In the genomic region with DNA sequence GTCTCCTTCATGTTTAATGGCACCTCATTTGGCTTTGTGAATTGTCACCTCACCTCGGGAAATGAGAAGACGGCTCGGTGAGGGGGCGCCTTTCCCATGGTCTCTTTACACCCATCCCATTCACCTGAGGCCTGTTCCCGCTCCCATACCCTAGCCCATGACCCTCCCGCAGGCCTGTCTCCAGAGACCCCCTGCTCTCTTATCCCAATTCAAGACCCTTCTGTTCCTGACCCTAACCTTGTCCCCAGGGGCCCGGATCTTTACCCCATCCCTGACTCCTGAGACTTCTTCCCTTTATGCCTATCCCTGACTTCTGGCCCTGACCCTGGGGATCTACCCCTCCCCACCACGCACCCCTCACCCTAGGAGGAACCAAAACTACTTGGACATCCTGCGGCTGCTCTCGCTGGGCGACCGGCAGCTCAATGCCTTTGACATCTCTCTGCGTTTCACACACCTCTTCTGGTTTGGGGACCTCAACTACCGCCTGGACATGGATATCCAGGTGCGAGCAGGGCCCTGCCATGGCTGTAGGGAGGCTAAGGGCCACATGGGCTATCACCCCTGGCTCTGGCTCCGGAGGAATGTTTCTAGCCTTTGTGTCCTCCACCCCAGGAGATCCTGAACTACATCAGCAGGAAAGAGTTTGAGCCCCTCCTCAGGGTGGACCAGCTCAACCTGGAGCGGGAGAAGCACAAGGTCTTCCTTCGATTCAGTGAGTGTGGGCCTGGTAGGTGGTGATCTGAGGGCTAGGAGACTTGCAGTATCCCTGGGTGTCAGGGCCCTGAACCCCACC, we compare ENCODE assay signal across 31 cellular contexts. TPM values are rescaled to one million over a fixed set of nuclear protein-coding genes. Genes with fewer than 3 reads are reported as not detected.
DNase-seq lines count a peak whose midpoint lies in the region; ATAC-seq and TF ChIP-seq lines count a peak whose summit lies in the region.
"Had no signal": no experiment of that assay in that cellular context is flagged by ENCODE, and none has a peak within 500 bp of the region (broad histone marks: within the 10 kb centered on the region; RNA-seq: fewer than 3 reads in every experiment).

No MANE protein-coding gene starts in this region.

- H3K4me2 ChIP-seq in SK-N-SH, result no peak overlapping the region

- H3F3A ChIP-seq in SK-N-SH (replicated peaks; ENCODE audit: insufficient read depth), result peaks cover 40% of the 10 kb centered on the region

- ATAC-seq in naive B cell (ENCODE audit: low read depth in 2 of 2), result no peak
- no peak for ATAC-seq in HG02642 (IDR thresholded peaks at IDR 0.05; ENCODE audit: poor library complexity, unreplicated experiment)
- ATAC-seq: activated CD8-positive, alpha-beta T cell treated with anti-CD3 and anti-CD28 coated beads for 36 hours; HepG2; lower lobe of right lung had no signal

- peaks cover 23% of the 10 kb centered on the region; the same call in 1 of the 2 replicates for H3K79me2 ChIP-seq in SK-N-SH (ENCODE audit: insufficient read depth)

- H3K4me1 ChIP-seq in SK-N-SH (ENCODE audit: control insufficient read depth in 1 of 2, insufficient read depth in 2 of 2, low read depth in 1 of 2, low read length in 1 of 2) (peaks cover 0 to 21% of the 10 kb centered on the region in 2 experiments; a peak in 2 of 4 replicates), testis (no peaks in the 10 kb centered on the region)

- H3K27ac Mint-ChIP-seq in activated CD4-positive, alpha-beta T cell treated with anti-CD3 and anti-CD28 coated beads, Interleukin-2, amount 10 ng/mL, durations not matched to agents 7 days and 5 days, result peak overlapping the region; percentile 6
- peak overlapping the region in 4 of 6 donors; percentile 12 to 76 (median 38) for H3K27ac Mint-ChIP-seq in naive B cell
- H3K27ac Mint-ChIP-seq: activated CD8-positive, alpha-beta T cell treated with anti-CD3 and anti-CD28 coated beads for 36 hours had no signal

- H2AFZ ChIP-seq in SK-N-SH (ENCODE audit: low read depth), result no peak overlapping the region

- H4K20me1 ChIP-seq in SK-N-SH (ENCODE audit: insufficient read depth), result peaks cover 30% of the 10 kb centered on the region

- H3K27me3 ChIP-seq in SK-N-SH (ENCODE audit: insufficient read depth), result no peaks in the 10 kb centered on the region
- H3K27me3 ChIP-seq in testis, result no peaks in the 10 kb centered on the region
- H3K27me3 ChIP-seq: breast epithelium, neutrophil, SJCRH30 had no signal

- no peaks in the 10 kb centered on the region for H3K9me2 ChIP-seq in SK-N-SH

- no peak overlapping the region for H3K9ac ChIP-seq in SK-N-SH

- no peak for TF ChIP-seq EP300 in SK-N-SH (IDR thresholded peaks at IDR 0.05; ENCODE audit: borderline replicate concordance in 1 of 2, low read depth in 1 of 2, low read length in 1 of 2)

- DNase-seq in activated CD4-positive, alpha-beta T cell treated with anti-CD3 and anti-CD28 coated beads, Interleukin-2, amount 10 ng/mL, durations not matched to agents 7 days and 5 days, result no peak
- no peak for DNase-seq in activated CD4-positive, alpha-beta T cell treated with anti-CD3 and anti-CD28 coated beads, Interleukin-2, amount 50 U/mL, for 4 hours
- DNase-seq in SK-N-SH, result no peak
- DNase-seq in naive B cell, result no peak
- peak; percentile 8 for DNase-seq in testis
- no peak for DNase-seq in globus pallidus (ENCODE audit: low spot score)
- no peak for DNase-seq in HUDEP-2 (lab: John Stamatoyannopoulos, UW; ENCODE audit: unreplicated experiment in 76 of 76)
- DNase-seq: activated CD8-positive, alpha-beta T cell treated with anti-CD3 and anti-CD28 coated beads for 36 hours; activated naive CD4-positive, alpha-beta T cell; activated T-cell treated with anti-CD3 and anti-CD28 coated beads, Interleukin-2, amount 50 U/mL, for 24 hours; amygdala; DMS 273 treated with DMSO at 0.1 percent for 48 hours; GOT3; lower lobe of right lung; NCI-H1092; NCI-H2029; NCI-H2227 treated with DMSO at 0.1 percent for 48 hours; NCI-H69; SJCRH30; stimulated activated CD4-positive, alpha-beta T cell treated with anti-CD3 and anti-CD28 coated beads, Interleukin-1b, Interleukin-23, amount 100 ng/mL, for 48 hours; T-helper 1 cell had no signal

- H3K4me3 ChIP-seq in SK-N-SH (ENCODE audit: low read depth in 2 of 2, low read length in 1 of 2) (no peak overlapping the region), testis (no peak overlapping the region)
- H3K4me3 ChIP-seq: breast epithelium, lower lobe of right lung, SJCRH30, skin epidermis had no signal

- TF ChIP-seq RAD21 in SK-N-SH (IDR thresholded peaks at IDR 0.05; ENCODE audit: low read length), result no peak

- H3K4me3 Mint-ChIP-seq in activated CD4-positive, alpha-beta T cell treated with anti-CD3 and anti-CD28 coated beads, Interleukin-2, amount 10 ng/mL, durations not matched to agents 7 days and 5 days, result no peak overlapping the region
- no peak overlapping the region for H3K4me3 Mint-ChIP-seq in naive B cell
- H3K4me3 Mint-ChIP-seq: activated CD8-positive, alpha-beta T cell treated with anti-CD3 and anti-CD28 coated beads for 36 hours; activated T-cell treated with anti-CD3 and anti-CD28 coated beads, Interleukin-2, amount 50 U/mL, for 24 hours; CD4-positive, alpha-beta memory T cell had no signal

- H3K9me3 ChIP-seq in SK-N-SH (no peaks in the 10 kb centered on the region), testis (no peaks in the 10 kb centered on the region)
- H3K9me3 ChIP-seq: breast epithelium, lower lobe of right lung, SJCRH30 had no signal

- TF ChIP-seq CTCF in SK-N-SH (IDR thresholded peaks at IDR 0.05) (no peak), testis (IDR thresholded peaks at IDR 0.05) (no peak)

- H3K9me3 Mint-ChIP-seq in activated CD4-positive, alpha-beta T cell treated with anti-CD3 and anti-CD28 coated beads, Interleukin-2, amount 10 ng/mL, durations not matched to agents 7 days and 5 days, result no peaks in the 10 kb centered on the region
- H3K9me3 Mint-ChIP-seq in naive B cell, result no peaks in the 10 kb centered on the region
- H3K9me3 Mint-ChIP-seq: activated CD8-positive, alpha-beta T cell treated with anti-CD3 and anti-CD28 coated beads for 36 hours; activated T-cell treated with anti-CD3 and anti-CD28 coated beads, Interleukin-2, amount 50 U/mL, for 24 hours; CD4-positive, alpha-beta memory T cell had no signal

- CTCF ChIA-PET in activated CD4-positive, alpha-beta T cell treated with anti-CD3 and anti-CD28 coated beads, Interleukin-2, amount 10 ng/mL, durations not matched to agents 7 days and 5 days (lab: Charles Lee), result interaction anchor here (0.6 to 1.9 kb wide), 2 partner anchors 199 to 202 kb away, joined by 4 read pairs; partner anchors contain the start of gene CLPB
- CTCF ChIA-PET in SK-N-SH (lab: Yijun Ruan, JAX), result interaction anchor here (1.0 to 1.3 kb wide), 3 partner anchors 182 to 207 kb away, joined by 3 to 4 read pairs (median 3); no protein-coding TSS in a partner anchor

- no peaks in the 10 kb centered on the region for H3K27me3 Mint-ChIP-seq in activated CD4-positive, alpha-beta T cell treated with anti-CD3 and anti-CD28 coated beads, Interleukin-2, amount 10 ng/mL, durations not matched to agents 7 days and 5 days
- H3K27me3 Mint-ChIP-seq in naive B cell, result no peaks in the 10 kb centered on the region
- H3K27me3 Mint-ChIP-seq: activated CD8-positive, alpha-beta T cell treated with anti-CD3 and anti-CD28 coated beads for 36 hours; activated T-cell treated with anti-CD3 and anti-CD28 coated beads, Interleukin-2, amount 50 U/mL, for 24 hours; CD4-positive, alpha-beta memory T cell had no signal

- POLR2A ChIA-PET in activated CD4-positive, alpha-beta T cell treated with anti-CD3 and anti-CD28 coated beads, Interleukin-2, amount 10 ng/mL, durations not matched to agents 7 days and 5 days (lab: Charles Lee), result no interaction called here
- POLR2A ChIA-PET in SK-N-SH (lab: Yijun Ruan, JAX), result interaction anchor here (0.7 to 2.2 kb wide), 4 partner anchors 9 to 198 kb away, joined by 3 to 9 read pairs (median 5); no protein-coding TSS in a partner anchor

- 96% methylated on average over 16 of the region's 18 CpGs for WGBS in SK-N-SH (ENCODE audit: low lambda C conversion rate)
- 94 to 95% methylated on average over 18 of the region's 18 CpGs for WGBS in testis, 2 donors

- no peak for TF ChIP-seq POLR2A in testis (IDR thresholded peaks at IDR 0.05)

- peaks cover 1% of the 10 kb centered on the region for H3K4me1 Mint-ChIP-seq in activated CD4-positive, alpha-beta T cell treated with anti-CD3 and anti-CD28 coated beads, Interleukin-2, amount 10 ng/mL, durations not matched to agents 7 days and 5 days
- peaks cover 26 to 38% (median 28%) of the 10 kb centered on the region in 3 donors for H3K4me1 Mint-ChIP-seq in naive B cell

- intact Hi-C loops in testis (cut with DNase I; ENCODE audit: low total_unique reads), result no loop called here

- H3K27ac ChIP-seq in SK-N-SH (ENCODE audit: low read depth in 2 of 2, low read length in 1 of 2) (no peak overlapping the region; a peak in 1 of 4 replicates), testis (no peak overlapping the region)
- H3K27ac ChIP-seq: 22Rv1, breast epithelium, lower lobe of right lung, neutrophil, SJCRH30 had no signal

- H3K36me3 ChIP-seq in SK-N-SH (replicated peaks in 1 of 2; ENCODE audit: control insufficient read depth in 1 of 2, insufficient read depth in 2 of 2, low read length in 1 of 2) (peaks cover 52 to 82% of the 10 kb centered on the region in 2 experiments), testis (ENCODE audit: low read depth, missing control alignments) (no peaks in the 10 kb centered on the region)

- peaks cover 23% of the 10 kb centered on the region for H3K36me3 Mint-ChIP-seq in activated CD4-positive, alpha-beta T cell treated with anti-CD3 and anti-CD28 coated beads, Interleukin-2, amount 10 ng/mL, durations not matched to agents 7 days and 5 days (ENCODE audit: low read depth)
- H3K36me3 Mint-ChIP-seq in naive B cell, result peaks cover 0 to 26% of the 10 kb centered on the region in 2 donors

RNA-seq across cellular contexts. Expression of gene INPPL1, which starts 7.9 kb away (rescaled TPM):
- 100 to 1,000 TPM; 112 to 122 TPM for total RNA-seq in activated CD4-positive, alpha-beta T cell treated with anti-CD3 and anti-CD28 coated beads, Interleukin-2, amount 10 ng/mL, durations not matched to agents 7 days and 5 days
- polyA plus RNA-seq in SK-N-SH (2012; rRNA removed) (123 and 138 TPM in 2 replicates), naive B cell (ENCODE audit: low read depth in 6 of 6) (10 to 100 TPM in 1 of 6 donors, 1 to 10 TPM in 5; 4.8 to 13.1 (median 7.7) TPM), testis (ENCODE audit: insufficient read depth, low read depth, low replicate concordance) (48.1 TPM)
- polyA plus RNA-seq in SK-N-SH (2012; cell fraction: cytosol; rRNA removed), result 26.6 and 41.4 TPM in 2 replicates
- 712 and 808 TPM in 2 replicates for polyA plus RNA-seq in SK-N-SH (2012; cell fraction: nucleus; rRNA removed)
- 100 to 1,000 TPM; 120 to 132 TPM for total RNA-seq in testis

RNA-seq across cellular contexts. Expression of gene PHOX2A, which starts 11.5 kb away (rescaled TPM):
- total RNA-seq in activated CD4-positive, alpha-beta T cell treated with anti-CD3 and anti-CD28 coated beads, Interleukin-2, amount 10 ng/mL, durations not matched to agents 7 days and 5 days, result not detected
- polyA plus RNA-seq in SK-N-SH (2012; rRNA removed) (65.0 and 75.6 TPM in 2 replicates), naive B cell (ENCODE audit: low read depth in 6 of 6) (not detected), testis (ENCODE audit: insufficient read depth, low read depth, low replicate concordance) (1.6 TPM)
- polyA plus RNA-seq in SK-N-SH (2012; cell fraction: cytosol; rRNA removed), result 38.6 and 72.8 TPM in 2 replicates
- 47.3 and 62.5 TPM in 2 replicates for polyA plus RNA-seq in SK-N-SH (2012; cell fraction: nucleus; rRNA removed)
- 1 to 10 TPM; 1.3 to 2.0 TPM for total RNA-seq in testis
- total RNA-seq: activated CD8-positive, alpha-beta T cell treated with anti-CD3 and anti-CD28 coated beads for 36 hours; breast epithelium; CD4-positive, alpha-beta memory T cell; G401; HepG2; lower lobe of right lung; SJCRH30; temporal lobe had no signal
- polyA plus RNA-seq: CD4-positive, alpha-beta memory T cell; HepG2; keratinocyte had no signal

RNA-seq across cellular contexts. Expression of gene FOLR2, which starts 15.9 kb away (rescaled TPM):
- total RNA-seq in activated CD4-positive, alpha-beta T cell treated with anti-CD3 and anti-CD28 coated beads, Interleukin-2, amount 10 ng/mL, durations not matched to agents 7 days and 5 days, result not detected
- not detected in 2 replicates for polyA plus RNA-seq in SK-N-SH (2012; rRNA removed)
- polyA plus RNA-seq in SK-N-SH (2012; cell fraction: cytosol; rRNA removed), result not detected in 2 replicates
- polyA plus RNA-seq in SK-N-SH (2012; cell fraction: nucleus; rRNA removed), result not detected in 2 replicates
- 1 to 10 TPM in 2 of 6 donors, under 1 TPM in 2, not detected in 2; 0.70 to 1.6 (median 1.2) TPM for polyA plus RNA-seq in naive B cell (ENCODE audit: low read depth in 6 of 6)
- total RNA-seq in testis, result 1 to 10 TPM; 1.3 to 8.7 TPM
- polyA plus RNA-seq in testis (ENCODE audit: insufficient read depth, low read depth, low replicate concordance), result 37.3 TPM
- total RNA-seq: activated CD8-positive, alpha-beta T cell treated with anti-CD3 and anti-CD28 coated beads for 36 hours; CD4-positive, alpha-beta memory T cell; G401; HepG2; SJCRH30 had no signal
- polyA plus RNA-seq: CD4-positive, alpha-beta memory T cell; keratinocyte had no signal

RNA-seq across cellular contexts. Expression of gene FOLR1, which starts 40.5 kb away (rescaled TPM):
- total RNA-seq in activated CD4-positive, alpha-beta T cell treated with anti-CD3 and anti-CD28 coated beads, Interleukin-2, amount 10 ng/mL, durations not matched to agents 7 days and 5 days, result not detected
- polyA plus RNA-seq in SK-N-SH (2012; rRNA removed) (0.26 TPM in 1 of 2 replicates, not detected in the other), naive B cell (ENCODE audit: low read depth in 6 of 6) (not detected), testis (ENCODE audit: insufficient read depth, low read depth, low replicate concordance) (3.7 TPM)
- polyA plus RNA-seq in SK-N-SH (2012; cell fraction: cytosol; rRNA removed), result 0.08 and 0.14 TPM in 2 replicates
- 0.05 and 0.15 TPM in 2 replicates for polyA plus RNA-seq in SK-N-SH (2012; cell fraction: nucleus; rRNA removed)
- 1 to 10 TPM in 1 of 2 donors, not detected in 1; 1.2 TPM for total RNA-seq in testis
- total RNA-seq: activated CD8-positive, alpha-beta T cell treated with anti-CD3 and anti-CD28 coated beads for 36 hours; CD4-positive, alpha-beta memory T cell; HepG2 had no signal
- polyA plus RNA-seq: CD4-positive, alpha-beta memory T cell had no signal

Comparison
In these comparisons a context has a peak if more than half of its experiments do, and no peak if none do; other contexts are left out.
1. RNA of gene PHOX2A, which starts 11.5 kb away (polyA plus RNA-seq): 38.6 to 75.6 TPM in SK-N-SH; 1.6 TPM in testis (single experiment) and not detected in naive B cell; every median in the first group is over 10 times any median in the second.
2. RNA of gene FOLR2, which starts 15.9 kb away (polyA plus RNA-seq): 37.3 TPM in testis (single experiment); 0.70 to 1.6 TPM in naive B cell and not detected in SK-N-SH; every median in the first group is over 10 times any median in the second.